1 cellular context compared by ENCODE assay signal in the genomic region with DNA sequence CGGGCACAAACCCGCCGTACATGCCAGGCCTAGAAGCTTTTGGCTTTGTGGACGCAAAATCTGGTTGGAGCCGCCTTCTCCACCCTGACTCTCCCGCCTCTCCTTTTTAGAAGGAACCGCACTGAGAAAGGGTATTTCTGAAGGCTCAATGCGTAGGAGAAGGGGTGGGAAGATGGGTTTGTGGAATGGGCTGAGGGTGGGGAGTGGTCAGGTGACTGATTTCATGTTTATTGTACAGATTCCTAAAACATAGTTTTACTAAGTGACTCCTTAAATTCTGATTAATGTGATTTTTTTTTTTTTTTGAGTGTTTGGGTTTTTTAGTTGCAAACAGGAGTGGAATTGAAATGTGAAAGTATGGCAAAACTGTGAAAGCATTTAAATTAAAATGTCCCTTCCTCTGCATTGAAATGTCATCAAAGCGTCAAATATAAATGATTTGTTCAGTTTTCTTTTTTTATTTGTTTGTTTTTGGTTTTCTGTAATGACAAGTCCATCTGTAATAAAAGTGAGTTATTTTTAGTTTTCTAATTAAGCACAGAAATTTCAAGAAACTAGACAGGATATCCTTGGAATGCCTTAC.
TF ChIP-seq lines count a peak whose summit lies in the region.

No MANE protein-coding gene starts in this region.

TF ChIP-seq in A549, 52 proteins besides CTCF, POLR2A, EP300 and RAD21 (continued from another document):
- TF ChIP-seq, protein P1, sequence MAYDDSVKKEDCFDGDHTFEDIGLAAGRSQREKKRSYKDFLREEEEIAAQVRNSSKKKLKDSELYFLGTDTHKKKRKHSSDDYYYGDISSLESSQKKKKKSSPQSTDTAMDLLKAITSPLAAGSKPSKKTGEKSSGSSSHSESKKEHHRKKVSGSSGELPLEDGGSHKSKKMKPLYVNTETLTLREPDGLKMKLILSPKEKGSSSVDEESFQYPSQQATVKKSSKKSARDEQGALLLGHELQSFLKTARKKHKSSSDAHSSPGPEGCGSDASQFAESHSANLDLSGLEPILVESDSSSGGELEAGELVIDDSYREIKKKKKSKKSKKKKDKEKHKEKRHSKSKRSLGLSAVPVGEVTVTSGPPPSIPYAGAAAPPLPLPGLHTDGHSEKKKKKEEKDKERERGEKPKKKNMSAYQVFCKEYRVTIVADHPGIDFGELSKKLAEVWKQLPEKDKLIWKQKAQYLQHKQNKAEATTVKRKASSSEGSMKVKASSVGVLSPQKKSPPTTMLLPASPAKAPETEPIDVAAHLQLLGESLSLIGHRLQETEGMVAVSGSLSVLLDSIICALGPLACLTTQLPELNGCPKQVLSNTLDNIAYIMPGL (CRISPR knock-in tag; IDR thresholded peaks at IDR 0.05; ENCODE audit: borderline replicate concordance), result no peak
- no peak for TF ChIP-seq GATA3 (IDR thresholded peaks at IDR 0.05; ENCODE audit: borderline replicate concordance)
- TF ChIP-seq, protein P2, sequence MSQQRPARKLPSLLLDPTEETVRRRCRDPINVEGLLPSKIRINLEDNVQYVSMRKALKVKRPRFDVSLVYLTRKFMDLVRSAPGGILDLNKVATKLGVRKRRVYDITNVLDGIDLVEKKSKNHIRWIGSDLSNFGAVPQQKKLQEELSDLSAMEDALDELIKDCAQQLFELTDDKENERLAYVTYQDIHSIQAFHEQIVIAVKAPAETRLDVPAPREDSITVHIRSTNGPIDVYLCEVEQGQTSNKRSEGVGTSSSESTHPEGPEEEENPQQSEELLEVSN (IDR thresholded peaks at IDR 0.05; ENCODE audit: borderline replicate concordance, low read depth), result no peak
- no peak for TF ChIP-seq NPAS2 (CRISPR knock-in tag; IDR thresholded peaks at IDR 0.05; ENCODE audit: borderline replicate concordance)
- TF ChIP-seq KDM1A (IDR thresholded peaks at IDR 0.05; ENCODE audit: low read depth), result no peak
- no peak for TF ChIP-seq BHLHE40 (IDR thresholded peaks at IDR 0.05; ENCODE audit: low read depth, low read length)
- TF ChIP-seq MAFK (IDR thresholded peaks at IDR 0.05; ENCODE audit: partially characterized antibody), result no peak
- TF ChIP-seq, protein P3, sequence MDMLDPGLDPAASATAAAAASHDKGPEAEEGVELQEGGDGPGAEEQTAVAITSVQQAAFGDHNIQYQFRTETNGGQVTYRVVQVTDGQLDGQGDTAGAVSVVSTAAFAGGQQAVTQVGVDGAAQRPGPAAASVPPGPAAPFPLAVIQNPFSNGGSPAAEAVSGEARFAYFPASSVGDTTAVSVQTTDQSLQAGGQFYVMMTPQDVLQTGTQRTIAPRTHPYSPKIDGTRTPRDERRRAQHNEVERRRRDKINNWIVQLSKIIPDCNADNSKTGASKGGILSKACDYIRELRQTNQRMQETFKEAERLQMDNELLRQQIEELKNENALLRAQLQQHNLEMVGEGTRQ (IDR thresholded peaks at IDR 0.05), result peak; percentile 75
- no peak for TF ChIP-seq HEYL (CRISPR knock-in tag; IDR thresholded peaks at IDR 0.05)
- TF ChIP-seq HOXB13 (CRISPR knock-in tag; IDR thresholded peaks at IDR 0.05; ENCODE audit: low read depth), result no peak
- TF ChIP-seq ZSCAN20 (CRISPR knock-in tag; IDR thresholded peaks at IDR 0.05), result peak; percentile 58; the same call in 1 of the 2 replicates
- no peak for TF ChIP-seq ESRRA (IDR thresholded peaks at IDR 0.05; ENCODE audit: borderline replicate concordance, low read length)
- TF ChIP-seq, protein P4, sequence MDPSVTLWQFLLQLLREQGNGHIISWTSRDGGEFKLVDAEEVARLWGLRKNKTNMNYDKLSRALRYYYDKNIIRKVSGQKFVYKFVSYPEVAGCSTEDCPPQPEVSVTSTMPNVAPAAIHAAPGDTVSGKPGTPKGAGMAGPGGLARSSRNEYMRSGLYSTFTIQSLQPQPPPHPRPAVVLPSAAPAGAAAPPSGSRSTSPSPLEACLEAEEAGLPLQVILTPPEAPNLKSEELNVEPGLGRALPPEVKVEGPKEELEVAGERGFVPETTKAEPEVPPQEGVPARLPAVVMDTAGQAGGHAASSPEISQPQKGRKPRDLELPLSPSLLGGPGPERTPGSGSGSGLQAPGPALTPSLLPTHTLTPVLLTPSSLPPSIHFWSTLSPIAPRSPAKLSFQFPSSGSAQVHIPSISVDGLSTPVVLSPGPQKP (IDR thresholded peaks at IDR 0.05; ENCODE audit: low read depth, low read length), result no peak
- peak; percentile 90; the same call in 1 of the 2 replicates for TF ChIP-seq HOXA7 (CRISPR knock-in tag; IDR thresholded peaks at IDR 0.05)
- no peak for TF ChIP-seq RCOR1 (IDR thresholded peaks at IDR 0.05; ENCODE audit: low read depth, low read length)
- no peak for TF ChIP-seq KDM5A (IDR thresholded peaks at IDR 0.05)
- TF ChIP-seq FOXS1 (CRISPR knock-in tag; IDR thresholded peaks at IDR 0.05), result 0 out of 2 replicates have a peak, but pooled peaks have one; percentile 33
- peak; percentile 91 for TF ChIP-seq EHF (CRISPR knock-in tag; IDR thresholded peaks at IDR 0.05)
- TF ChIP-seq, protein P5, sequence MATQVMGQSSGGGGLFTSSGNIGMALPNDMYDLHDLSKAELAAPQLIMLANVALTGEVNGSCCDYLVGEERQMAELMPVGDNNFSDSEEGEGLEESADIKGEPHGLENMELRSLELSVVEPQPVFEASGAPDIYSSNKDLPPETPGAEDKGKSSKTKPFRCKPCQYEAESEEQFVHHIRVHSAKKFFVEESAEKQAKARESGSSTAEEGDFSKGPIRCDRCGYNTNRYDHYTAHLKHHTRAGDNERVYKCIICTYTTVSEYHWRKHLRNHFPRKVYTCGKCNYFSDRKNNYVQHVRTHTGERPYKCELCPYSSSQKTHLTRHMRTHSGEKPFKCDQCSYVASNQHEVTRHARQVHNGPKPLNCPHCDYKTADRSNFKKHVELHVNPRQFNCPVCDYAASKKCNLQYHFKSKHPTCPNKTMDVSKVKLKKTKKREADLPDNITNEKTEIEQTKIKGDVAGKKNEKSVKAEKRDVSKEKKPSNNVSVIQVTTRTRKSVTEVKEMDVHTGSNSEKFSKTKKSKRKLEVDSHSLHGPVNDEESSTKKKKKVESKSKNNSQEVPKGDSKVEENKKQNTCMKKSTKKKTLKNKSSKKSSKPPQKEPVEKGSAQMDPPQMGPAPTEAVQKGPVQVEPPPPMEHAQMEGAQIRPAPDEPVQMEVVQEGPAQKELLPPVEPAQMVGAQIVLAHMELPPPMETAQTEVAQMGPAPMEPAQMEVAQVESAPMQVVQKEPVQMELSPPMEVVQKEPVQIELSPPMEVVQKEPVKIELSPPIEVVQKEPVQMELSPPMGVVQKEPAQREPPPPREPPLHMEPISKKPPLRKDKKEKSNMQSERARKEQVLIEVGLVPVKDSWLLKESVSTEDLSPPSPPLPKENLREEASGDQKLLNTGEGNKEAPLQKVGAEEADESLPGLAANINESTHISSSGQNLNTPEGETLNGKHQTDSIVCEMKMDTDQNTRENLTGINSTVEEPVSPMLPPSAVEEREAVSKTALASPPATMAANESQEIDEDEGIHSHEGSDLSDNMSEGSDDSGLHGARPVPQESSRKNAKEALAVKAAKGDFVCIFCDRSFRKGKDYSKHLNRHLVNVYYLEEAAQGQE (IDR thresholded peaks at IDR 0.05), result no peak
- TF ChIP-seq, protein P6, sequence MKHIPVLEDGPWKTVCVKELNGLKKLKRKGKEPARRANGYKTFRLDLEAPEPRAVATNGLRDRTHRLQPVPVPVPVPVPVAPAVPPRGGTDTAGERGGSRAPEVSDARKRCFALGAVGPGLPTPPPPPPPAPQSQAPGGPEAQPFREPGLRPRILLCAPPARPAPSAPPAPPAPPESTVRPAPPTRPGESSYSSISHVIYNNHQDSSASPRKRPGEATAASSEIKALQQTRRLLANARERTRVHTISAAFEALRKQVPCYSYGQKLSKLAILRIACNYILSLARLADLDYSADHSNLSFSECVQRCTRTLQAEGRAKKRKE (CRISPR knock-in tag; IDR thresholded peaks at IDR 0.05; ENCODE audit: low read depth), result no peak
- TF ChIP-seq ZFP36 (IDR thresholded peaks at IDR 0.05; ENCODE audit: borderline replicate concordance, partially characterized antibody), result no peak
- no peak for TF ChIP-seq MYC (IDR thresholded peaks at IDR 0.05; ENCODE audit: borderline replicate concordance, low read length)
- no peak for TF ChIP-seq FOSL2 (IDR thresholded peaks at IDR 0.05)
- no peak for TF ChIP-seq FOSL2 (CRISPR knock-in tag; IDR thresholded peaks at IDR 0.05)
- TF ChIP-seq, protein P7, sequence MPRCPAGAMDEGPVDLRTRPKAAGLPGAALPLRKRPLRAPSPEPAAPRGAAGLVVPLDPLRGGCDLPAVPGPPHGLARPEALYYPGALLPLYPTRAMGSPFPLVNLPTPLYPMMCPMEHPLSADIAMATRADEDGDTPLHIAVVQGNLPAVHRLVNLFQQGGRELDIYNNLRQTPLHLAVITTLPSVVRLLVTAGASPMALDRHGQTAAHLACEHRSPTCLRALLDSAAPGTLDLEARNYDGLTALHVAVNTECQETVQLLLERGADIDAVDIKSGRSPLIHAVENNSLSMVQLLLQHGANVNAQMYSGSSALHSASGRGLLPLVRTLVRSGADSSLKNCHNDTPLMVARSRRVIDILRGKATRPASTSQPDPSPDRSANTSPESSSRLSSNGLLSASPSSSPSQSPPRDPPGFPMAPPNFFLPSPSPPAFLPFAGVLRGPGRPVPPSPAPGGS (IDR thresholded peaks at IDR 0.05), result 0 out of 3 replicates have a peak, but pooled peaks have one; percentile 3
